7 cellular contexts compared by ENCODE assay signal in the genomic region with DNA sequence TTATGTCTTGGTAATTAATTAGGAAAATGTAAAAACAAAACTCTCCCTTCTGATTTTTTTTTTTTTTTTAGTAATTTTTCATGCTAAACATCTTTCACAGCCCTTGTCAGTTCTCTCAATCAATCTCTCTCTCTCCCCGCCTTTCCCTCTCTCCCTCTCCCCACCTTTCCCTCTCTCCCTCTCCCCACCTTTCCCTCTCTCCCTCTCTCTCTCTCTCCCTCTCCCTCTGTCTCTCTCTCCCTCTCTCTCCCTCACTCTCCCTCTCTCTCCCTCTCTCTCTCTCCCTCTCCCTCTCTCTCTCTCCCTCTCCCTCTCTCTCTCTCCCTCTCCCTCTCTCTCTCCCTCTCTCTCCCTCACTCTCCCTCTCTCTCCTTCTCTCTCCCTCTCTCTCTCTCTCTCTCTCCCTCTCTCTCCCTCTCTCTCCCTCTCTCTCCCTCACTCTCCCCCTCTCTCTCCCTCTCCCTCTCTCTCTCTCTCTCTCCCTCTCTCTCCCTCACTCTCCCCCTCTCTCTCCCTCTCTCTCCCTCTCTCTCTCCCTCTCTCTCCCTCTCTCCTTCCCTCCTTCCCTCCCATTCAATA. TPM values are rescaled to one million over a fixed set of nuclear protein-coding genes. Genes with fewer than 3 reads are reported as not detected.
DNase-seq lines count a peak whose midpoint lies in the region; ATAC-seq, FAIRE-seq and TF ChIP-seq lines count a peak whose summit lies in the region.
"Not testable (repeated sequence)": the region's sequence is repeated elsewhere in the genome, so short reads cannot be mapped to it uniquely, and the experiment has no call there.
"Had no signal": no experiment of that assay in that cellular context is flagged by ENCODE, and none has a peak within 500 bp of the region (broad histone marks: within the 10 kb centered on the region; RNA-seq: fewer than 3 reads in every experiment).

No MANE protein-coding gene starts in this region.

- not testable (repeated sequence) for H2BK120ac ChIP-seq in H1 (replicated peaks; ENCODE audit: low read depth, low read length)

- not testable (repeated sequence) for H3K23ac ChIP-seq in H1 (ENCODE audit: insufficient read length)

- ATAC-seq in activated B cell treated with CpG ODN at 0.5 μM for 24 hours (ENCODE audit: low read depth); HepG2; stimulated activated memory B cell treated with anti-CD40 and anti-IgM and Interleukin-4, amounts not matched to agents 10 μg/mL and 1 μg/mL and 100 μg/mL, for 72 hours: not testable (repeated sequence)

- H4K91ac ChIP-seq in H1 (replicated peaks; ENCODE audit: insufficient read length, low read length): not testable (repeated sequence)

- H2AFZ ChIP-seq in OCI-LY1 (ENCODE audit: low read length); H1 (ENCODE audit: low read length); HepG2 (ENCODE audit: low read length): not testable (repeated sequence)

- not testable (repeated sequence) for H3K36me3 Mint-ChIP-seq in activated B cell treated with CpG ODN at 0.5 μM for 24 hours (ENCODE audit: low read depth); stimulated activated memory B cell treated with anti-CD40 and anti-IgM and Interleukin-4, amounts not matched to agents 10 μg/mL and 1 μg/mL and 100 μg/mL, for 72 hours

- H3K9me3 Mint-ChIP-seq in activated B cell treated with CpG ODN at 0.5 μM for 24 hours; stimulated activated memory B cell treated with anti-CD40 and anti-IgM and Interleukin-4, amounts not matched to agents 10 μg/mL and 1 μg/mL and 100 μg/mL, for 72 hours: not testable (repeated sequence)

- not testable (repeated sequence) for H3K79me1 ChIP-seq in H1 (ENCODE audit: low read depth, low read length)

- TF ChIP-seq POLR2A in H1 (IDR thresholded peaks at IDR 0.05; ENCODE audit: control extremely low read depth in 1 of 2, low read depth in 2 of 2, low read length in 2 of 2); HepG2 (IDR thresholded peaks at IDR 0.05; ENCODE audit: insufficient read depth in 1 of 2, low read depth in 2 of 2, low read length in 2 of 2): not testable (repeated sequence)

- H3K9me3 ChIP-seq in HEK293 (ENCODE audit: control insufficient read depth, insufficient read depth, low read depth, low read length); OCI-LY1 (ENCODE audit: low read length); H1 (ENCODE audit: insufficient read depth in 2 of 2, low read depth in 1 of 2, low read length in 1 of 2); HepG2 (ENCODE audit: low read length): not testable (repeated sequence)

- H3K18ac ChIP-seq in H1 (ENCODE audit: extremely low read depth, low read length): not testable (repeated sequence)

- not testable (repeated sequence) for H2BK15ac ChIP-seq in H1 (ENCODE audit: low read length)

- H2AK5ac ChIP-seq in H1 (ENCODE audit: low read depth, low read length): not testable (repeated sequence)

- not testable (repeated sequence) for TF ChIP-seq EP300 in H1 (IDR thresholded peaks at IDR 0.05; ENCODE audit: borderline replicate concordance in 1 of 2, low read depth in 2 of 2, low read length in 2 of 2); HepG2 (IDR thresholded peaks at IDR 0.05; ENCODE audit: low read depth in 2 of 2, low read length in 2 of 2); HepG2 (CRISPR knock-in tag; IDR thresholded peaks at IDR 0.05; ENCODE audit: borderline replicate concordance)

- H3K36me3 ChIP-seq in HEK293 (ENCODE audit: control insufficient read depth in 2 of 2, insufficient read depth in 1 of 2, low read length in 2 of 2); OCI-LY1 (ENCODE audit: insufficient read depth, low read length); H1 (ENCODE audit: control insufficient read depth in 2 of 4, insufficient read depth in 4 of 4, low read length in 3 of 4); HepG2 (replicated peaks in 1 of 2; ENCODE audit: control insufficient read depth in 1 of 2, insufficient read depth in 2 of 2, low read length in 2 of 2): not testable (repeated sequence)

- H3K56ac ChIP-seq in H1 (replicated peaks; ENCODE audit: insufficient read length, low read depth, low read length): not testable (repeated sequence)

- not testable (repeated sequence) for H2BK12ac ChIP-seq in H1 (ENCODE audit: low read depth, low read length)

- POLR2A ChIA-PET in HEK293 (lab: Yijun Ruan, JAX) (interaction anchor here (0.7 kb wide), 1 partner anchor 436 kb away, joined by 4 read pairs; no protein-coding TSS in a partner anchor), activated B cell treated with CpG ODN at 0.5 μM for 24 hours (lab: Charles Lee) (interaction anchor here (0.7 to 1.9 kb wide), 6 partner anchors 16 to 321 kb away, joined by 3 to 21 read pairs (median 6); a partner anchor contains a TSS), H1 (lab: Charles Lee; ENCODE audit: partially characterized antibody) (interaction anchor here (0.6 to 0.9 kb wide), 2 partner anchors 15 to 95 kb away, joined by 3 to 4 read pairs; no protein-coding TSS in a partner anchor)
- POLR2A ChIA-PET in HepG2 (lab: Yijun Ruan, JAX): not testable (repeated sequence)

- intact Hi-C loops in activated B cell treated with CpG ODN at 0.5 μM for 24 hours (cut with micrococcal nuclease); HepG2 (cut with micrococcal nuclease; ENCODE audit: unreplicated experiment): not testable (repeated sequence)

- not testable (repeated sequence) for H3K23me2 ChIP-seq in H1 (ENCODE audit: low read depth, low read length)

- H3F3A ChIP-seq in OCI-LY1 (ENCODE audit: insufficient read depth, low read length): not testable (repeated sequence)

- not testable (repeated sequence) for BruUV-seq in HepG2 (replicated peaks; lab: Mats Ljungman, UMichigan)

- DNase-seq in activated B cell treated with CpG ODN at 0.5 μM for 24 hours; H1 (ENCODE audit: low read depth in 1 of 2, low spot score in 2 of 2); HepG2 (ENCODE audit: low spot score): not testable (repeated sequence)

- peak overlapping the region; percentile 25 for H3K27ac Mint-ChIP-seq in activated B cell treated with CpG ODN at 0.5 μM for 24 hours
- peak overlapping the region; percentile 90 for H3K27ac Mint-ChIP-seq in stimulated activated memory B cell treated with anti-CD40 and anti-IgM and Interleukin-4, amounts not matched to agents 10 μg/mL and 1 μg/mL and 100 μg/mL, for 72 hours

- not testable (repeated sequence) for H4K20me1 ChIP-seq in OCI-LY1 (ENCODE audit: insufficient read depth, low read length); H1 (replicated peaks in 1 of 2; ENCODE audit: control insufficient read depth in 1 of 2, insufficient read depth in 2 of 2, low read length in 2 of 2); HepG2 (ENCODE audit: insufficient read depth, low read length)

- not testable (repeated sequence) for H4K5ac ChIP-seq in H1 (ENCODE audit: insufficient read length, low read depth, low read length)

- not testable (repeated sequence) for H3K4me3 Mint-ChIP-seq in activated B cell treated with CpG ODN at 0.5 μM for 24 hours; stimulated activated memory B cell treated with anti-CD40 and anti-IgM and Interleukin-4, amounts not matched to agents 10 μg/mL and 1 μg/mL and 100 μg/mL, for 72 hours

- not testable (repeated sequence) for H3K9me2 ChIP-seq in OCI-LY1 (ENCODE audit: low read depth, low read length)

- TF ChIP-seq CTCF in HEK293 (tag by site-specific recombination; IDR thresholded peaks at IDR 0.05); OCI-LY1 (IDR thresholded peaks at IDR 0.05; ENCODE audit: low read length); activated B cell treated with CpG ODN at 0.5 μM for 24 hours (IDR thresholded peaks at IDR 0.05); H1 (IDR thresholded peaks at IDR 0.05; ENCODE audit: control extremely low read depth in 1 of 3, insufficient read depth in 1 of 3, low read depth in 1 of 3, low read length in 3 of 3); HepG2 (CRISPR knock-in tag; IDR thresholded peaks at IDR 0.05): not testable (repeated sequence)

- H3K79me2 ChIP-seq in OCI-LY1 (ENCODE audit: insufficient read depth, low read length); H1 (ENCODE audit: control insufficient read depth in 1 of 2, insufficient read depth in 2 of 2, low read length in 2 of 2); HepG2 (ENCODE audit: insufficient read depth, low read length): not testable (repeated sequence)

- not testable (repeated sequence) for H3K4ac ChIP-seq in H1 (replicated peaks; ENCODE audit: insufficient read length, low read depth, low read length)

- not testable (repeated sequence) for H2BK5ac ChIP-seq in H1 (ENCODE audit: low read depth, low read length)

- not testable (repeated sequence) for H3K27ac ChIP-seq in HEK293 (ENCODE audit: extremely low read depth, low read depth, low read length); H1 (ENCODE audit: low read depth, low read length); HepG2 (ENCODE audit: extremely low read length, insufficient read depth, low read length)
- H3K27ac ChIP-seq in OCI-LY1 (ENCODE audit: low read depth, low read length, poor library complexity, severe bottlenecking): peak overlapping the region; percentile 95

- not testable (repeated sequence) for H3K27me3 Mint-ChIP-seq in activated B cell treated with CpG ODN at 0.5 μM for 24 hours; stimulated activated memory B cell treated with anti-CD40 and anti-IgM and Interleukin-4, amounts not matched to agents 10 μg/mL and 1 μg/mL and 100 μg/mL, for 72 hours

- H3K4me2 ChIP-seq in OCI-LY1 (ENCODE audit: low read length); H1 (ENCODE audit: insufficient read depth in 1 of 2, low read depth in 2 of 2, low read length in 2 of 2); HepG2 (ENCODE audit: low read depth, low read length): not testable (repeated sequence)

- H3K4me1 Mint-ChIP-seq in activated B cell treated with CpG ODN at 0.5 μM for 24 hours: peaks cover 64% of the 10 kb centered on the region
- peaks cover 78% of the 10 kb centered on the region for H3K4me1 Mint-ChIP-seq in stimulated activated memory B cell treated with anti-CD40 and anti-IgM and Interleukin-4, amounts not matched to agents 10 μg/mL and 1 μg/mL and 100 μg/mL, for 72 hours

- FAIRE-seq in H1 (lab: Jason Lieb, UNC); HepG2 (lab: Jason Lieb, UNC): not testable (repeated sequence)

- H2BK20ac ChIP-seq in H1 (ENCODE audit: low read length): not testable (repeated sequence)

- CTCF ChIA-PET in HEK293 (lab: Yijun Ruan, JAX): interaction anchor here (0.6 kb wide), 1 partner anchor 39 kb away, joined by 3 read pairs; no protein-coding TSS in a partner anchor
- CTCF ChIA-PET in activated B cell treated with CpG ODN at 0.5 μM for 24 hours (lab: Charles Lee): interaction anchor here (1.6 kb wide), 1 partner anchor 54 kb away, joined by 4 read pairs; no protein-coding TSS in a partner anchor
- CTCF ChIA-PET in H1 (lab: Charles Lee; ENCODE audit: partially characterized antibody): interaction anchor here (1.1 kb wide), 1 partner anchor 15 kb away, joined by 3 read pairs; no protein-coding TSS in a partner anchor
- CTCF ChIA-PET in HepG2 (lab: Yijun Ruan, JAX; ENCODE audit: low intra/inter-chr PET ratio, low total read pairs): not testable (repeated sequence)

- not testable (repeated sequence) for H3K14ac ChIP-seq in H1 (ENCODE audit: insufficient read length)

- not testable (repeated sequence) for H3K4me3 ChIP-seq in HEK293 (ENCODE audit: low read depth, low read length); OCI-LY1 (ENCODE audit: low read depth, low read length, poor library complexity, severe bottlenecking); H1 (ENCODE audit: extremely low read depth in 1 of 4, insufficient read depth in 2 of 4, low read depth in 3 of 4, low read length in 4 of 4); HepG2 (replicated peaks in 1 of 3; ENCODE audit: insufficient read depth in 1 of 3, low read depth in 2 of 3, low read length in 3 of 3)

- not testable (repeated sequence) for TF ChIP-seq RAD21 in H1 (IDR thresholded peaks at IDR 0.05 in 1 of 2, conservative IDR thresholded peaks at IDR 0.05 in 1 of 2; ENCODE audit: low read depth in 2 of 2, low read length in 2 of 2); HepG2 (CRISPR knock-in tag; IDR thresholded peaks at IDR 0.05)

- WGBS in H1 (ENCODE audit: extremely low coverage in 1 of 2, insufficient coverage in 1 of 2, insufficient read length in 1 of 2, insufficient replicate concordance in 2 of 2, low coverage in 1 of 2, low lambda C conversion rate in 2 of 2, missing lambda C conversion rate in 1 of 2), 2 experiments: 100% methylated on average over 1 of the region's 1 CpG; no CpG with 5 or more reads in 1 of the 2 experiments
- 35% methylated on average over 1 of the region's 1 CpG for WGBS in HepG2 (ENCODE audit: low lambda C conversion rate)

- H3K9ac ChIP-seq in OCI-LY1 (ENCODE audit: low read length); H1 (replicated peaks in 1 of 4; ENCODE audit: extremely low read depth in 1 of 4, low read depth in 3 of 4, low read length in 3 of 4); HepG2 (ENCODE audit: insufficient read depth, low read depth, low read length): not testable (repeated sequence)

- not testable (repeated sequence) for H3K27me3 ChIP-seq in OCI-LY1 (ENCODE audit: insufficient read depth, low read length); H1 (replicated peaks in 1 of 4; ENCODE audit: control insufficient read depth in 3 of 4, extremely low read depth in 1 of 4, insufficient read depth in 3 of 4, low read length in 3 of 4); HepG2 (ENCODE audit: control insufficient read depth in 1 of 2, insufficient read depth in 2 of 2, low read length in 2 of 2)

- in situ Hi-C loops in HepG2 (cut with HindIII; ENCODE audit: extremely low pct_ligation_motif_present, low pct_unique_long_range_greater_than_20kb): not testable (repeated sequence)

- not testable (repeated sequence) for H3K4me1 ChIP-seq in HEK293 (ENCODE audit: control insufficient read depth, insufficient read depth, low read length); H1 (replicated peaks in 1 of 4; ENCODE audit: control insufficient read depth in 3 of 4, insufficient read depth in 4 of 4, low read length in 3 of 4); HepG2 (ENCODE audit: insufficient read depth, low read length)
- H3K4me1 ChIP-seq in OCI-LY1 (ENCODE audit: insufficient read depth, low read length, severe bottlenecking): peaks cover 56% of the 10 kb centered on the region

- not testable (repeated sequence) for H4K8ac ChIP-seq in H1 (ENCODE audit: extremely low read depth, insufficient read depth, low read length)

RNA-seq across cellular contexts. Expression of a gene that starts 54.5 kb away (rescaled TPM):
- total RNA-seq in activated B cell treated with CpG ODN at 0.5 μM for 24 hours (37.9 and 46.0 TPM in 2 replicates), HepG2 (2016; rRNA removed; fragmentation: Illumina TruSeq; extraction: Trizol) (12.2 TPM in 2 replicates)
- total RNA-seq in H1 (2021; fragmentation: NEBNext Ultra II Directional; extraction: Animal tissue kit (Norgen Biotek cat#: 25700)): 1.0 and 1.2 TPM in 2 replicates
- polyA plus RNA-seq in H1 (2011; rRNA removed) (0.58 and 0.94 TPM in 2 replicates), HepG2 (2011; rRNA removed) (9.6 and 11.9 TPM in 2 replicates)
- polyA plus RNA-seq in H1 (2011; cell fraction: cytosol; rRNA removed): 0.65 TPM
- 0.84 TPM for polyA plus RNA-seq in H1 (2011; cell fraction: nucleus; rRNA removed)
- polyA plus RNA-seq in H1 (2012, experiment 1 of 2): 0.97 to 1.9 TPM (median 1.1 TPM) in 4 replicates
- 0.12 TPM for polyA plus RNA-seq in H1 (2012, experiment 2 of 2)
- polyA plus RNA-seq in H1 (2013, experiment 1 of 2): 0.20 TPM
- 0.24 TPM for polyA plus RNA-seq in H1 (2013, experiment 2 of 2)
- 2.1 and 5.3 TPM in 2 replicates for polyA minus RNA-seq in H1 (2011; rRNA and poly(A)+ RNA removed)
- polyA minus RNA-seq in H1 (2011; cell fraction: cytosol; rRNA and poly(A)+ RNA removed): 1.5 TPM
- 3.4 TPM for polyA minus RNA-seq in H1 (2011; cell fraction: nucleus; rRNA and poly(A)+ RNA removed)
- total RNA-seq in HepG2 (2016; cell fraction: cytosol; rRNA removed; fragmentation: Illumina TruSeq; extraction: Trizol; ENCODE audit: low read depth): 1.5 and 2.6 TPM in 2 replicates
- 10.4 and 11.6 TPM in 2 replicates for total RNA-seq in HepG2 (2016; cell fraction: insoluble cytoplasmic fraction; rRNA removed; fragmentation: Illumina TruSeq; extraction: Trizol)
- total RNA-seq in HepG2 (2016; cell fraction: membrane; rRNA removed; fragmentation: Illumina TruSeq; extraction: Trizol): 4.6 and 4.8 TPM in 2 replicates
- total RNA-seq in HepG2 (2016; cell fraction: nucleus; rRNA removed; fragmentation: Illumina TruSeq; extraction: Trizol): 17.1 and 20.0 TPM in 2 replicates
- polyA plus RNA-seq in HepG2 (2011; cell fraction: cytosol; rRNA removed): 7.0 and 8.0 TPM in 2 replicates
- 11.8 and 12.8 TPM in 2 replicates for polyA plus RNA-seq in HepG2 (2011; cell fraction: nucleus; rRNA removed)
- 7.3 and 8.1 TPM in 2 replicates for polyA plus RNA-seq in HepG2 (2012)
- 0.26 and 0.42 TPM in 2 replicates for polyA plus RNA-seq in HepG2 (2016; cell fraction: cytosol; fragmentation: Illumina TruSeq; extraction: Trizol; ENCODE audit: low read depth)
- 7.8 and 8.5 TPM in 2 replicates for polyA plus RNA-seq in HepG2 (2016; cell fraction: insoluble cytoplasmic fraction; fragmentation: Illumina TruSeq; extraction: Trizol; ENCODE audit: low read depth)
- polyA plus RNA-seq in HepG2 (2016; cell fraction: membrane; fragmentation: Illumina TruSeq; extraction: Trizol; ENCODE audit: low read depth): 1.4 and 1.7 TPM in 2 replicates
- 11.3 and 12.2 TPM in 2 replicates for polyA plus RNA-seq in HepG2 (2016; cell fraction: nucleus; fragmentation: Illumina TruSeq; extraction: Trizol; ENCODE audit: insufficient read depth, low read depth)
- 11.6 and 31.0 TPM in 2 replicates for polyA minus RNA-seq in HepG2 (2011; rRNA and poly(A)+ RNA removed; ENCODE audit: low replicate concordance)
- 13.0 and 13.1 TPM in 2 replicates for polyA minus RNA-seq in HepG2 (2011; cell fraction: cytosol; rRNA and poly(A)+ RNA removed)
- polyA minus RNA-seq in HepG2 (2011; cell fraction: nucleus; rRNA and poly(A)+ RNA removed): 57.6 and 63.4 TPM in 2 replicates
- polyA plus RNA-seq: CD8-positive, alpha-beta memory T cell had no signal
